ENCODE assay signal across 9 cellular contexts in the genomic region with DNA sequence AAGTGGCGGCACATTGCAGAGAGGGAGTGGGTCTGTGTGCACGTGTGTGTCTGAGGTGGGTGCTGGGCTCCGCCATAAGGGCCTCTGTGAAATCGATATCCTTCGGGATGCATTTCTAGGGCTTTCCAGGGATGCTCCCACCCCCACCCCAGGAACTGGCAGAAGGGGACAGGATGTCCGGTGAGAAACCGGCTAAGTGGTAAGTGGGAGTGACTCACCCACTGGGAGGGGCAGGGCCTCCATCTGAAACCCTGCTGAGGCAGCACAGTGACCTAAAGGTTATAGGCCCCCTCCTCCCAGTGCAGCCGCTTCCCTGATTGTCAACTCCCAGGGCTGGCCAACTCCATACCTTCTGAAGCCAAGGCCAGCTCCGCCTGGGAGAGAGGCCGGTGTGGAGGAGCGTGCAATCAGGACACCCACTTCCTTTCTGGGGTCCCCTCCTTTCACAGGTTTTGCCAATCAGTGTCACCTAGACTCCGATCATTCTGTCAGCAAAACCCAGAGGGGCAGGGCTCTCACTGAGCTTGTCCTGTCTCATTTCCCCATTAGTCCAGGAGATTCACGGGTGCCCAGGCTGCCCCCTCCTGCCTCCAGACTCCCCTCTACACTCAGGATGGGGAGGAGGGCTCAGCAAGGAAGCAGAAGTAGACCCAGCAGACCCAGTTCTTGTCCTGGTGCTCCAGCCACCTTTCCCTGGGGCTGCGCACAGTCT. TPM values are rescaled to one million over a fixed set of nuclear protein-coding genes. Genes with fewer than 3 reads are reported as not detected.
DNase-seq lines count a peak whose midpoint lies in the region; ATAC-seq and TF ChIP-seq lines count a peak whose summit lies in the region.
"Had no signal": no experiment of that assay in that cellular context is flagged by ENCODE, and none has a peak within 500 bp of the region (broad histone marks: within the 10 kb centered on the region; RNA-seq: fewer than 3 reads in every experiment).

No MANE protein-coding gene starts in this region.

- peak; percentile 38 for ATAC-seq in omental fat pad (ENCODE audit: low FRiP score)
- ATAC-seq in GM19023 (IDR thresholded peaks at IDR 0.05; ENCODE audit: unreplicated experiment): no peak

- peak overlapping the region; percentile 78 for H3K27ac Mint-ChIP-seq in endothelial cell (ENCODE audit: unreplicated experiment)

- DNase-seq in GF-D8 (lab: John Stamatoyannopoulos, UW) (peak; percentile 40), NCI-H69 (lab: John Stamatoyannopoulos, UW) (peak; percentile 28), endothelial cell (ENCODE audit: low spot score) (peak; percentile 46), omental fat pad (ENCODE audit: low spot score) (no peak), NCI-H526 (lab: John Stamatoyannopoulos, UW) (no peak), NCI-H2107 (lab: John Stamatoyannopoulos, UW) (no peak), NCI-H1105 (lab: John Stamatoyannopoulos, UW) (no peak)
- DNase-seq: left ventricle myocardium inferior had no signal

- no peaks in the 10 kb centered on the region for H3K9me3 Mint-ChIP-seq in endothelial cell (ENCODE audit: unreplicated experiment)

- no peaks in the 10 kb centered on the region for H3K36me3 Mint-ChIP-seq in endothelial cell (ENCODE audit: low read depth, unreplicated experiment)

- no peak overlapping the region for H3K4me3 Mint-ChIP-seq in endothelial cell (ENCODE audit: unreplicated experiment)

- TF ChIP-seq CTCF in endothelial cell (IDR thresholded peaks at IDR 0.05; ENCODE audit: unreplicated experiment) (no peak), omental fat pad (IDR thresholded peaks at IDR 0.05) (no peak)

- H3K4me1 Mint-ChIP-seq in endothelial cell (ENCODE audit: unreplicated experiment): peaks cover 42% of the 10 kb centered on the region

- peaks cover 11% of the 10 kb centered on the region for H3K27me3 Mint-ChIP-seq in endothelial cell (ENCODE audit: unreplicated experiment)

RNA-seq across cellular contexts. Expression of a gene that starts 44.5 kb away (rescaled TPM):
- 17.9 TPM for total RNA-seq in endothelial cell (ENCODE audit: unreplicated experiment)
- total RNA-seq in omental fat pad: 1 to 10 TPM; 2.2 to 4.3 (median 2.5) TPM

Comparison
In these comparisons a context has a peak if more than half of its experiments do, and no peak if none do; other contexts are left out.
1. DNase-seq: peak in GF-D8 (single experiment), NCI-H69 (single experiment) and endothelial cell (single experiment); none in omental fat pad (single experiment), NCI-H526 (0 of 2), NCI-H2107 (single experiment) and NCI-H1105 (single experiment).